Comparison of ENCODE assay signal across 1 cellular context in genomic region chr14:50860478-50861086, GRCh38.
TF ChIP-seq lines count a peak whose summit lies in the region.

No MANE protein-coding gene starts in this region.

TF ChIP-seq in HepG2, 621 proteins besides CTCF, POLR2A, EP300 and RAD21:
- TF ChIP-seq U2AF1 (optimal IDR thresholded peaks at IDR 0.05; ENCODE audit: low read depth, low read length): no peak
- no peak for TF ChIP-seq ZNF207 (IDR thresholded peaks at IDR 0.05; ENCODE audit: borderline replicate concordance)
- peak; percentile 65 for TF ChIP-seq STAG1 (CRISPR knock-in tag; IDR thresholded peaks at IDR 0.05)
- no peak for TF ChIP-seq NPAS2 (CRISPR knock-in tag; IDR thresholded peaks at IDR 0.05; ENCODE audit: borderline replicate concordance)
- TF ChIP-seq ZNF441 (CRISPR knock-in tag; IDR thresholded peaks at IDR 0.05; ENCODE audit: borderline replicate concordance): no peak
- TF ChIP-seq MED1 (CRISPR knock-in tag; IDR thresholded peaks at IDR 0.05): no peak
- no peak for TF ChIP-seq MTERF4 (CRISPR knock-in tag; IDR thresholded peaks at IDR 0.05)
- TF ChIP-seq SMC3 (IDR thresholded peaks at IDR 0.05; ENCODE audit: low read length): peak; percentile 59
- no peak for TF ChIP-seq ZNF205 (CRISPR knock-in tag; IDR thresholded peaks at IDR 0.05)
- TF ChIP-seq HMGXB4 (CRISPR knock-in tag; IDR thresholded peaks at IDR 0.05; ENCODE audit: borderline replicate concordance in 1 of 2, low read depth in 1 of 2): no peak
- TF ChIP-seq FLYWCH1 (CRISPR knock-in tag; IDR thresholded peaks at IDR 0.05): no peak
- TF ChIP-seq SMAD1 (CRISPR knock-in tag; IDR thresholded peaks at IDR 0.05; ENCODE audit: borderline replicate concordance, low read depth): no peak
- no peak for TF ChIP-seq NR0B2 (CRISPR knock-in tag; IDR thresholded peaks at IDR 0.05)
- TF ChIP-seq CHD4 (IDR thresholded peaks at IDR 0.05; ENCODE audit: borderline replicate concordance, low read length): no peak
- TF ChIP-seq ATRX (CRISPR knock-in tag; IDR thresholded peaks at IDR 0.05; ENCODE audit: borderline replicate concordance): no peak
- no peak for TF ChIP-seq ZNF652 (CRISPR knock-in tag; IDR thresholded peaks at IDR 0.05; ENCODE audit: borderline replicate concordance, low read depth)
- TF ChIP-seq KDM4B (CRISPR knock-in tag; IDR thresholded peaks at IDR 0.05): no peak
- no peak for TF ChIP-seq AHR (CRISPR knock-in tag; IDR thresholded peaks at IDR 0.05)
- no peak for TF ChIP-seq ZNF530 (CRISPR knock-in tag; IDR thresholded peaks at IDR 0.05; ENCODE audit: low read depth)
- TF ChIP-seq GPBP1L1 (CRISPR knock-in tag; IDR thresholded peaks at IDR 0.05): no peak
- no peak for TF ChIP-seq RFXANK (CRISPR knock-in tag; IDR thresholded peaks at IDR 0.05)
- no peak for TF ChIP-seq ZMYM4 (CRISPR knock-in tag; IDR thresholded peaks at IDR 0.05)
- peak; percentile 95 for TF ChIP-seq ARID3A (IDR thresholded peaks at IDR 0.05; ENCODE audit: low read depth, low read length)
- TF ChIP-seq NR3C1 (CRISPR knock-in tag; IDR thresholded peaks at IDR 0.05): no peak
TF ChIP-seq in HepG2: peak in this region for 3.
